ENCODE assay signal across 22 cellular contexts in genomic region chr2:206217162-206217561, GRCh38. TPM values are rescaled to one million over a fixed set of nuclear protein-coding genes. Genes with fewer than 3 reads are reported as not detected.
DNase-seq lines count a peak whose midpoint lies in the region; ATAC-seq and TF ChIP-seq lines count a peak whose summit lies in the region.
"Had no signal": no experiment of that assay in that cellular context is flagged by ENCODE, and none has a peak within 500 bp of the region (broad histone marks: within the 10 kb centered on the region; RNA-seq: fewer than 3 reads in every experiment).

No MANE protein-coding gene starts in this region.

- POLR2A ChIA-PET in CD4-positive, alpha-beta memory T cell (lab: Charles Lee; ENCODE audit: partially characterized antibody), result no interaction called here

- H3K4me1 Mint-ChIP-seq in neural crest cell, result peaks cover 39% of the 10 kb centered on the region
- peaks cover 0 to 2% (median under 1%) of the 10 kb centered on the region in 4 donors for H3K4me1 Mint-ChIP-seq in CD4-positive, alpha-beta memory T cell
- H3K4me1 Mint-ChIP-seq: activated CD4-positive, alpha-beta T cell treated with anti-CD3 and anti-CD28 coated beads, Interleukin-2, amount 10 ng/mL, durations not matched to agents 24 days and 14 days had no signal

- no peak overlapping the region for H3K9ac ChIP-seq in BLaER1
- H3K9ac ChIP-seq: parathyroid adenoma had no signal

- H3K27me3 Mint-ChIP-seq in neural crest cell (ENCODE audit: low read depth), result no peaks in the 10 kb centered on the region
- H3K27me3 Mint-ChIP-seq in CD4-positive, alpha-beta memory T cell, result peaks cover 8 to 23% of the 10 kb centered on the region in 2 donors

- H3K27me3 ChIP-seq in BLaER1, result no peaks in the 10 kb centered on the region
- peaks cover 5% of the 10 kb centered on the region for H3K27me3 ChIP-seq in CD4-positive, alpha-beta memory T cell (ENCODE audit: insufficient read depth, low read length)
- H3K27me3 ChIP-seq: right lobe of liver had no signal

- H3K4me3 Mint-ChIP-seq in neural crest cell, result peak overlapping the region; percentile 28
- no peak overlapping the region for H3K4me3 Mint-ChIP-seq in CD4-positive, alpha-beta memory T cell
- H3K4me3 Mint-ChIP-seq: activated CD4-positive, alpha-beta T cell treated with anti-CD3 and anti-CD28 coated beads, Interleukin-2, amount 10 ng/mL, durations not matched to agents 24 days and 14 days; activated naive CD4-positive, alpha-beta T cell treated with anti-CD3 and anti-CD28 coated beads, Interleukin-2, amount 50 U/mL, for 24 hours; CD4-positive, CD25-positive, alpha-beta regulatory T cell; dendritic cell treated with granulocyte-macrophage colony-stimulating factor and Interleukin-4, amounts not matched to agents 40 ng/mL and 50 ng/mL, for 4 days had no signal

- H3K36me3 ChIP-seq in BLaER1, result no peaks in the 10 kb centered on the region
- H3K36me3 ChIP-seq in CD4-positive, alpha-beta memory T cell (ENCODE audit: insufficient read depth, low read length), result no peaks in the 10 kb centered on the region
- H3K36me3 ChIP-seq: right lobe of liver, stomach, tibial artery had no signal

- peaks cover 43% of the 10 kb centered on the region for H3K4me1 ChIP-seq in BLaER1
- peaks cover 3% of the 10 kb centered on the region for H3K4me1 ChIP-seq in CD4-positive, alpha-beta memory T cell (ENCODE audit: insufficient read depth, low read length)
- H3K4me1 ChIP-seq: right lobe of liver had no signal

- no peak for TF ChIP-seq CTCF in neural crest cell (conservative IDR thresholded peaks at IDR 0.05)

- CTCF ChIA-PET in CD4-positive, alpha-beta memory T cell (lab: Charles Lee; ENCODE audit: partially characterized antibody), result no interaction called here

- H3K4me2 ChIP-seq in BLaER1, result peak overlapping the region; percentile 82

- H3K9me3 Mint-ChIP-seq in neural crest cell, result peaks cover 5% of the 10 kb centered on the region
- H3K9me3 Mint-ChIP-seq in CD4-positive, alpha-beta memory T cell, result peaks cover 0 to 18% (median 12%) of the 10 kb centered on the region in 8 donors
- H3K9me3 Mint-ChIP-seq: activated CD4-positive, alpha-beta T cell treated with anti-CD3 and anti-CD28 coated beads, Interleukin-2, amount 10 ng/mL, durations not matched to agents 24 days and 14 days had no signal

- H3K27ac Mint-ChIP-seq in neural crest cell (ENCODE audit: unreplicated experiment), result peak overlapping the region; percentile 91
- no peak overlapping the region for H3K27ac Mint-ChIP-seq in CD4-positive, alpha-beta memory T cell
- H3K27ac Mint-ChIP-seq: activated CD4-positive, alpha-beta T cell treated with anti-CD3 and anti-CD28 coated beads, Interleukin-2, amount 10 ng/mL, durations not matched to agents 24 days and 14 days; activated naive CD4-positive, alpha-beta T cell treated with anti-CD3 and anti-CD28 coated beads, Interleukin-2, amount 50 U/mL, for 24 hours; CD4-positive, CD25-positive, alpha-beta regulatory T cell; dendritic cell treated with granulocyte-macrophage colony-stimulating factor and Interleukin-4, amounts not matched to agents 40 ng/mL and 50 ng/mL, for 4 days had no signal

- no peaks in the 10 kb centered on the region for H4K20me1 ChIP-seq in BLaER1

- no peak overlapping the region for H3K27ac ChIP-seq in BLaER1
- no peak overlapping the region for H3K27ac ChIP-seq in CD4-positive, alpha-beta memory T cell (ENCODE audit: low read depth, low read length)
- H3K27ac ChIP-seq: parathyroid adenoma, right lobe of liver, stomach, tibial artery had no signal

- H3K9me3 ChIP-seq in BLaER1, result peaks cover 17% of the 10 kb centered on the region
- H3K9me3 ChIP-seq in CD4-positive, alpha-beta memory T cell (ENCODE audit: control insufficient read depth in 1 of 2, low read length in 2 of 2), result no peaks in the 10 kb centered on the region
- H3K9me3 ChIP-seq: right lobe of liver had no signal

- ATAC-seq in HG02884 (IDR thresholded peaks at IDR 0.05; ENCODE audit: unreplicated experiment), result no peak
- ATAC-seq: right lobe of liver had no signal

- no peak overlapping the region for H3K4me3 ChIP-seq in BLaER1
- H3K4me3 ChIP-seq in CD4-positive, alpha-beta memory T cell (ENCODE audit: low read length in 2 of 2), result no peak overlapping the region
- H3K4me3 ChIP-seq: right lobe of liver, stomach, tibial artery had no signal

- H3K36me3 Mint-ChIP-seq in neural crest cell (ENCODE audit: low read depth), result peaks cover 2% of the 10 kb centered on the region
- no peaks in the 10 kb centered on the region for H3K36me3 Mint-ChIP-seq in CD4-positive, alpha-beta memory T cell
- H3K36me3 Mint-ChIP-seq: activated naive CD4-positive, alpha-beta T cell treated with anti-CD3 and anti-CD28 coated beads, Interleukin-2, amount 50 U/mL, for 24 hours had no signal

- DNase-seq in NCI-H2227 treated with DMSO at 0.1 percent for 48 hours (lab: John Stamatoyannopoulos, UW) (peak; percentile 45), foreskin melanocyte (peak; percentile 74), neural crest cell (ENCODE audit: low read depth, low spot score) (peak; percentile 31), NCI-H774 (lab: John Stamatoyannopoulos, UW) (no peak), NCI-H82 (lab: John Stamatoyannopoulos, UW) (no peak)
- no peak for DNase-seq in CD4-positive, alpha-beta memory T cell
- DNase-seq: activated CD4-positive, alpha-beta T cell treated with anti-CD3 and anti-CD28 coated beads, Interleukin-2, amount 10 ng/mL, durations not matched to agents 24 days and 14 days; anterior cingulate cortex; CD4-positive, CD25-positive, alpha-beta regulatory T cell; central memory CD4-positive, alpha-beta T cell; MM.1S; NCI-H2081; NCI-H510A treated with DMSO at 0.1 percent for 48 hours; right lobe of liver; stimulated activated CD4-positive, alpha-beta T cell treated with anti-CD3 and anti-CD28 coated beads, Interleukin-15, amount 100 ng/mL, for 24 hours; stomach; tibial artery had no signal

- intact Hi-C loops in CD4-positive, alpha-beta memory T cell (cut with micrococcal nuclease), result no loop called here

RNA-seq across cellular contexts. Expression of gene ZDBF2, which starts 57.3 kb away (rescaled TPM):
- 27.1 and 28.1 TPM in 2 replicates for total RNA-seq in neural crest cell
- total RNA-seq in CD4-positive, alpha-beta memory T cell, result 10 to 100 TPM; 18.6 to 21.4 TPM
- polyA plus RNA-seq in CD4-positive, alpha-beta memory T cell, result 1 to 10 TPM; 3.3 to 4.4 TPM

RNA-seq across cellular contexts. Expression of gene EEF1B2, which starts 57.5 kb away (rescaled TPM):
- total RNA-seq in neural crest cell, result 614 and 618 TPM in 2 replicates
- 1,000 to 10,000 TPM in 1 of 2 experiments, 100 to 1,000 TPM in 1; 947 to 1,026 TPM for total RNA-seq in CD4-positive, alpha-beta memory T cell
- polyA plus RNA-seq in CD4-positive, alpha-beta memory T cell, result 1,000 to 10,000 TPM in 1 of 2 donors, 100 to 1,000 TPM in 1; 784 to 1,015 TPM

RNA-seq across cellular contexts. Expression of gene NDUFS1, which starts 57.9 kb away (rescaled TPM):
- 85.7 and 89.2 TPM in 2 replicates for total RNA-seq in neural crest cell
- total RNA-seq in CD4-positive, alpha-beta memory T cell, result 10 to 100 TPM; 53.4 to 57.6 TPM
- polyA plus RNA-seq in CD4-positive, alpha-beta memory T cell, result 10 to 100 TPM; 32.1 to 52.2 TPM

Comparison
In these comparisons a context has a peak if more than half of its experiments do, and no peak if none do; other contexts are left out.
1. DNase-seq: peak in NCI-H2227 treated with DMSO at 0.1 percent for 48 hours (single experiment), foreskin melanocyte (single experiment) and neural crest cell (single experiment); none in CD4-positive, alpha-beta memory T cell (0 of 5), NCI-H774 (single experiment) and NCI-H82 (single experiment).